Comparison of ENCODE assay signal across 13 cellular contexts in the genomic region with DNA sequence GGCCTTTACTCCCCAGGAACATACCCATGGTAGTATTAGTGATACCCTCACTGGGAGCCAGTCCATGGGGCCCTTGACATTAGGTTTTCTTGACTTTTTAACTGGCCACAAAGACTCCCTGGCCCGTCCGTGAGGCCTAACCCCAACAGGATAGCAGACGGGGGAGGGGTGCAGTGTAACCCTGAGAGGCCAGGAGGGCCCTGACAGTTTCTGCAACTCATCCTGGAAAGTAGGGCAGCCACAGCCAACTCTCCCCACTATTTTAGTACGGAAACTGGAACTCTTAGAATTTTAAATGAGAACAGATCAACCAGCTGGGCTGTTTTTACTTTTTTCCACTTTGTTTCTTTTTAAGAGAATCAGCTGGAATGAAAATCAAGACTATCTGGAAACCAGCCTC.
"Had no signal": no experiment of that assay in that cellular context is flagged by ENCODE, and none has a peak within 500 bp of the region (broad histone marks: within the 10 kb centered on the region; RNA-seq: fewer than 3 reads in every experiment).

No MANE protein-coding gene starts in this region.

- DNase-seq: activated naive CD4-positive, alpha-beta T cell treated with Interleukin-2 at 50 U/mL for 16 hours; anterior cingulate cortex; brain microvascular endothelial cell; dermis blood vessel endothelial cell; effector memory CD8-positive, alpha-beta T cell; gastrocnemius medialis; psoas muscle; stimulated activated CD4-positive, alpha-beta T cell treated with anti-CD3 and anti-CD28 coated beads, Interleukin-2, amount 100 ng/mL, for 48 hours; stimulated activated naive B cell treated with anti-CD40 and anti-IgM and Interleukin-4, amounts not matched to agents 10 μg/mL and 1 μg/mL and 100 μg/mL, for 72 hours; substantia nigra had no signal

- H3K27ac ChIP-seq: brain microvascular endothelial cell, epithelial cell of prostate, gastrocnemius medialis, psoas muscle had no signal

- H3K36me3 ChIP-seq: brain microvascular endothelial cell, gastrocnemius medialis had no signal

- ATAC-seq: activated CD4-positive, CD25-positive, alpha-beta regulatory T cell treated with anti-CD3 and anti-CD28 coated beads, Interleukin-2, amount 50 U/mL, for 24 hours; activated T-helper 17 cell treated with anti-CD3 and anti-CD28 coated beads, Interleukin-2, amount 50 U/mL, for 72 hours; effector memory CD8-positive, alpha-beta T cell; gastrocnemius medialis; psoas muscle; stimulated activated naive B cell treated with anti-CD40 and anti-IgM and Interleukin-4, amounts not matched to agents 10 μg/mL and 1 μg/mL and 100 μg/mL, for 72 hours had no signal

- H3K27me3 ChIP-seq: brain microvascular endothelial cell, gastrocnemius medialis had no signal

- H3K4me1 ChIP-seq: psoas muscle had no signal

- H3K9me3 ChIP-seq: gastrocnemius medialis, psoas muscle had no signal

- H3K4me3 ChIP-seq: gastrocnemius medialis, psoas muscle had no signal
